ENCODE assay signal across 16 cellular contexts in the genomic region with DNA sequence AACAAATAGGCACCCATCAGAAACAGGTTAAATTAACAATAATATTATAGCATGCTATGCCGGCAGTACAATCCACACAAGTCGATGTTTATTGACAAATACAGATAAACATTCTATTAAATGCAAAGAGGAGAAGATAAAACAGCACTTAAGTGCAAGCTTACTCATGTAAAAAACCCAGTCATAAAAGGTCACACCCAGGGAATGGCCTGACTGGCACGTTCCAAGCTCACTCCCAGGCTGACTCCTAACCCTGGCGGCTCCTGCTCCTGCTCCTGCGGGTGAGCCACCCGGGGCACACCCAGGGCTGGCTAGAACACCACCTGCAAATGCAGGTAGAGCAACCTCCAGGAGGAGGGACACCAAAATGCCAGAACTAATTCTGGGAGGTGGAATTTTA.
DNase-seq lines count a peak whose midpoint lies in the region; ATAC-seq and TF ChIP-seq lines count a peak whose summit lies in the region.
"Had no signal": no experiment of that assay in that cellular context is flagged by ENCODE, and none has a peak within 500 bp of the region (broad histone marks: within the 10 kb centered on the region; RNA-seq: fewer than 3 reads in every experiment).

No MANE protein-coding gene starts in this region.

- no peaks in the 10 kb centered on the region for H3K27me3 Mint-ChIP-seq in stimulated activated naive CD8-positive, alpha-beta T cell treated with anti-CD3 and anti-CD28 coated beads, Interleukin-15, Interleukin-2, amounts not matched to agents 100 ng/mL and 50 ng/mL, for 24 hours
- no peaks in the 10 kb centered on the region for H3K27me3 Mint-ChIP-seq in activated CD8-positive, alpha-beta T cell treated with anti-CD3 and anti-CD28 coated beads, Interleukin-2, amount 10 ng/mL, durations not matched to agents 7 days and 5 days (ENCODE audit: low read depth)
- H3K27me3 Mint-ChIP-seq in neural progenitor cell (ENCODE audit: insufficient read depth, low read depth): peaks cover 5% of the 10 kb centered on the region

- H2AFZ ChIP-seq in neural progenitor cell (replicated peaks): no peak overlapping the region

- no peak for ATAC-seq in stimulated activated naive CD8-positive, alpha-beta T cell treated with anti-CD3 and anti-CD28 coated beads, Interleukin-15, Interleukin-2, amounts not matched to agents 100 U/mL and 50 U/mL, for 24 hours
- no peak for ATAC-seq in activated CD8-positive, alpha-beta T cell treated with anti-CD3 and anti-CD28 coated beads, Interleukin-2, amount 10 ng/mL, durations not matched to agents 7 days and 5 days
- no peak for ATAC-seq in HG03457 (IDR thresholded peaks at IDR 0.05; ENCODE audit: unreplicated experiment)
- ATAC-seq: pancreas had no signal

- peak overlapping the region; percentile 98 for H3K27ac Mint-ChIP-seq in stimulated activated naive CD8-positive, alpha-beta T cell treated with anti-CD3 and anti-CD28 coated beads, Interleukin-15, Interleukin-2, amounts not matched to agents 100 ng/mL and 50 ng/mL, for 24 hours
- H3K27ac Mint-ChIP-seq in activated CD8-positive, alpha-beta T cell treated with anti-CD3 and anti-CD28 coated beads, Interleukin-2, amount 10 ng/mL, durations not matched to agents 7 days and 5 days: peak overlapping the region; percentile 88
- no peak overlapping the region for H3K27ac Mint-ChIP-seq in neural progenitor cell

- no peak overlapping the region for H3K4me3 Mint-ChIP-seq in stimulated activated naive CD8-positive, alpha-beta T cell treated with anti-CD3 and anti-CD28 coated beads, Interleukin-15, Interleukin-2, amounts not matched to agents 100 ng/mL and 50 ng/mL, for 24 hours
- H3K4me3 Mint-ChIP-seq in activated CD8-positive, alpha-beta T cell treated with anti-CD3 and anti-CD28 coated beads, Interleukin-2, amount 10 ng/mL, durations not matched to agents 7 days and 5 days: no peak overlapping the region
- H3K4me3 Mint-ChIP-seq in neural progenitor cell: no peak overlapping the region

- POLR2A ChIA-PET in activated CD8-positive, alpha-beta T cell treated with anti-CD3 and anti-CD28 coated beads, Interleukin-2, amount 10 ng/mL, durations not matched to agents 7 days and 5 days (lab: Charles Lee): interaction anchor here (1.0 to 2.2 kb wide), 3 partner anchors 13 to 48 kb away, joined by 3 to 5 read pairs (median 4); no protein-coding TSS in a partner anchor

- H3F3A ChIP-seq in neural progenitor cell (ENCODE audit: low read depth): peaks cover 11% of the 10 kb centered on the region

- H3K4me1 Mint-ChIP-seq in stimulated activated naive CD8-positive, alpha-beta T cell treated with anti-CD3 and anti-CD28 coated beads, Interleukin-15, Interleukin-2, amounts not matched to agents 100 ng/mL and 50 ng/mL, for 24 hours (ENCODE audit: low read depth): peaks cover 96% of the 10 kb centered on the region
- H3K4me1 Mint-ChIP-seq in activated CD8-positive, alpha-beta T cell treated with anti-CD3 and anti-CD28 coated beads, Interleukin-2, amount 10 ng/mL, durations not matched to agents 7 days and 5 days (ENCODE audit: low read depth): peaks cover 93% of the 10 kb centered on the region
- H3K4me1 Mint-ChIP-seq in neural progenitor cell: peaks cover 19% of the 10 kb centered on the region

- H3K4me3 ChIP-seq in neural progenitor cell: no peak overlapping the region
- H3K4me3 ChIP-seq: pancreas, upper lobe of left lung had no signal

- CTCF ChIA-PET in activated CD8-positive, alpha-beta T cell treated with anti-CD3 and anti-CD28 coated beads, Interleukin-2, amount 10 ng/mL, durations not matched to agents 7 days and 5 days (lab: Charles Lee): interaction anchor here (0.9 to 4.3 kb wide), 8 partner anchors 11 to 120 kb away, joined by 3 to 83 read pairs (median 7); no protein-coding TSS in a partner anchor

- H4K20me1 ChIP-seq in neural progenitor cell (ENCODE audit: low read depth): peaks cover 40% of the 10 kb centered on the region

- TF ChIP-seq CTCF in neural progenitor cell (IDR thresholded peaks at IDR 0.05): no peak

- DNase-seq in stimulated activated naive CD8-positive, alpha-beta T cell treated with anti-CD3 and anti-CD28 coated beads, Interleukin-15, Interleukin-2, amounts not matched to agents 100 U/mL and 50 U/mL, for 24 hours: no peak
- no peak for DNase-seq in activated CD8-positive, alpha-beta T cell treated with anti-CD3 and anti-CD28 coated beads, Interleukin-2, amount 10 ng/mL, durations not matched to agents 7 days and 5 days
- DNase-seq in neural progenitor cell (ENCODE audit: low spot score) (no peak), NOMO-1 treated with dmso at 0.1 percent for 144 hours (lab: John Stamatoyannopoulos, UW; ENCODE audit: unreplicated experiment) (no peak), NCI-H446 treated with DMSO at 0.1 percent for 48 hours (lab: John Stamatoyannopoulos, UW) (no peak)
- DNase-seq: DND-41, IMR-90, mesenchymal stem cell, NCI-H1417, NCI-H510A treated with DMSO at 0.1 percent for 48 hours, pancreas, RPMI8226, upper lobe of left lung had no signal

- peaks cover 49% of the 10 kb centered on the region for H3K36me3 Mint-ChIP-seq in stimulated activated naive CD8-positive, alpha-beta T cell treated with anti-CD3 and anti-CD28 coated beads, Interleukin-15, Interleukin-2, amounts not matched to agents 100 ng/mL and 50 ng/mL, for 24 hours (ENCODE audit: low read depth)
- H3K36me3 Mint-ChIP-seq in activated CD8-positive, alpha-beta T cell treated with anti-CD3 and anti-CD28 coated beads, Interleukin-2, amount 10 ng/mL, durations not matched to agents 7 days and 5 days (ENCODE audit: low read depth): peaks cover 49% of the 10 kb centered on the region
- no peaks in the 10 kb centered on the region for H3K36me3 Mint-ChIP-seq in neural progenitor cell

- H3K9me3 ChIP-seq in neural progenitor cell (ENCODE audit: low read depth): no peaks in the 10 kb centered on the region
- H3K9me3 ChIP-seq: pancreas, upper lobe of left lung had no signal

- H3K27me3 ChIP-seq in layer of hippocampus (ENCODE audit: control insufficient read depth, insufficient read depth, low read length) (no peaks in the 10 kb centered on the region), neural progenitor cell (no peaks in the 10 kb centered on the region)
- H3K27me3 ChIP-seq: pancreas, upper lobe of left lung had no signal

- no peaks in the 10 kb centered on the region for H3K36me3 ChIP-seq in neural progenitor cell
- H3K36me3 ChIP-seq: pancreas, upper lobe of left lung had no signal

- no peaks in the 10 kb centered on the region for H3K9me3 Mint-ChIP-seq in stimulated activated naive CD8-positive, alpha-beta T cell treated with anti-CD3 and anti-CD28 coated beads, Interleukin-15, Interleukin-2, amounts not matched to agents 100 ng/mL and 50 ng/mL, for 24 hours
- H3K9me3 Mint-ChIP-seq in activated CD8-positive, alpha-beta T cell treated with anti-CD3 and anti-CD28 coated beads, Interleukin-2, amount 10 ng/mL, durations not matched to agents 7 days and 5 days (ENCODE audit: insufficient read depth): no peaks in the 10 kb centered on the region
- no peaks in the 10 kb centered on the region for H3K9me3 Mint-ChIP-seq in neural progenitor cell

- no peak overlapping the region for H3K9ac ChIP-seq in neural progenitor cell

- peaks cover 46% of the 10 kb centered on the region for H3K79me2 ChIP-seq in neural progenitor cell (ENCODE audit: low read depth)

- H3K27ac ChIP-seq in layer of hippocampus (ENCODE audit: low read depth, low read length) (peak overlapping the region; percentile 14), neural progenitor cell (no peak overlapping the region)
- H3K27ac ChIP-seq: pancreas, upper lobe of left lung had no signal

- H3K4me1 ChIP-seq in neural progenitor cell: peaks cover 16% of the 10 kb centered on the region

- H3K4me2 ChIP-seq in neural progenitor cell: no peak overlapping the region
